9 cellular contexts compared by ENCODE assay signal in genomic region chr6:87473419-87473903, GRCh38. TPM values are rescaled to one million over a fixed set of nuclear protein-coding genes. Genes with fewer than 3 reads are reported as not detected.
DNase-seq lines count a peak whose midpoint lies in the region; ATAC-seq, FAIRE-seq and TF ChIP-seq lines count a peak whose summit lies in the region.
"Had no signal": no experiment of that assay in that cellular context is flagged by ENCODE, and none has a peak within 500 bp of the region (broad histone marks: within the 10 kb centered on the region; RNA-seq: fewer than 3 reads in every experiment).

No MANE protein-coding gene starts in this region.

- no peaks in the 10 kb centered on the region for H3K36me3 ChIP-seq in CD4-positive, alpha-beta memory T cell (ENCODE audit: insufficient read depth, low read length)
- H3K36me3 ChIP-seq in brain microvascular endothelial cell (replicated peaks) = peaks cover 3% of the 10 kb centered on the region
- no peaks in the 10 kb centered on the region for H3K36me3 ChIP-seq in keratinocyte (ENCODE audit: control insufficient read depth in 2 of 2, extremely low read depth in 1 of 2, insufficient read depth in 2 of 2, low read length in 2 of 2)

- peak overlapping the region; percentile 99 for H3K4me2 ChIP-seq in keratinocyte (ENCODE audit: control insufficient read depth, extremely low read depth, insufficient read depth, low read depth, low read length)

- CTCF ChIA-PET in CD4-positive, alpha-beta memory T cell (lab: Charles Lee; ENCODE audit: partially characterized antibody) = no interaction called here

- peaks cover 18% of the 10 kb centered on the region for H3K79me2 ChIP-seq in keratinocyte (ENCODE audit: control insufficient read depth, insufficient read depth, low read length)

- H3K4me1 Mint-ChIP-seq in CD4-positive, alpha-beta memory T cell = peaks cover 9 to 27% (median 17%) of the 10 kb centered on the region in 4 donors
- H3K4me1 Mint-ChIP-seq in stimulated activated effector memory CD8-positive, alpha-beta T cell treated with anti-CD3 and anti-CD28 coated beads, Interleukin-12 subunit alpha, Interleukin-12 subunit beta, amount 100 ng/mL, for 72 hours = peaks cover 8% of the 10 kb centered on the region

- peak overlapping the region; percentile 93 to 100 (median 100) for H3K27ac Mint-ChIP-seq in CD4-positive, alpha-beta memory T cell
- H3K27ac Mint-ChIP-seq in stimulated activated effector memory CD8-positive, alpha-beta T cell treated with anti-CD3 and anti-CD28 coated beads, Interleukin-12 subunit alpha, Interleukin-12 subunit beta, amount 100 ng/mL, for 72 hours = peak overlapping the region; percentile 99

- H3K4me1 ChIP-seq in CD4-positive, alpha-beta memory T cell (ENCODE audit: insufficient read depth, low read length) = peaks cover 18% of the 10 kb centered on the region
- H3K4me1 ChIP-seq in keratinocyte (ENCODE audit: control insufficient read depth, extremely low read depth, insufficient read depth, low read length) = peaks cover 13% of the 10 kb centered on the region

- dilution Hi-C loops in keratinocyte (cut with MboI; ENCODE audit: extremely low pct_ligation_motif_present, low sequenced_read_pairs) = no loop called here

- H2AFZ ChIP-seq in keratinocyte (ENCODE audit: control insufficient read depth, low read length) = peak overlapping the region; percentile 99

- in situ Hi-C loops in brain microvascular endothelial cell (cut with HindIII; ENCODE audit: low pct_ligation_motif_present, low sequenced_read_pairs) = no loop called here

- no peaks in the 10 kb centered on the region for H3K9me3 ChIP-seq in CD4-positive, alpha-beta memory T cell (ENCODE audit: control insufficient read depth in 1 of 2, low read length in 2 of 2)
- H3K9me3 ChIP-seq in keratinocyte (ENCODE audit: control insufficient read depth, low read depth, low read length) = no peaks in the 10 kb centered on the region

- peak overlapping the region; percentile 67 to 72 for H3K4me3 ChIP-seq in CD4-positive, alpha-beta memory T cell (ENCODE audit: low read length in 2 of 2)
- H3K4me3 ChIP-seq in brain microvascular endothelial cell (ENCODE audit: low read depth, low read length) (peak overlapping the region; percentile 89), keratinocyte (ENCODE audit: control insufficient read depth in 2 of 3, extremely low read depth in 1 of 3, insufficient read depth in 2 of 3, low read depth in 1 of 3, low read length in 3 of 3) (peak overlapping the region; percentile 89 to 96 (median 93))

- H3K27ac ChIP-seq in CD4-positive, alpha-beta memory T cell (ENCODE audit: low read depth, low read length) = peak overlapping the region; percentile 94
- H3K27ac ChIP-seq in brain microvascular endothelial cell (peak overlapping the region; percentile 89), keratinocyte (ENCODE audit: control insufficient read depth, insufficient read depth, low read length) (peak overlapping the region; percentile 90)

- peak overlapping the region; percentile 97 to 99 (median 99) for H3K4me3 Mint-ChIP-seq in CD4-positive, alpha-beta memory T cell
- peak overlapping the region; percentile 94 for H3K4me3 Mint-ChIP-seq in stimulated activated effector memory CD8-positive, alpha-beta T cell treated with anti-CD3 and anti-CD28 coated beads, Interleukin-12 subunit alpha, Interleukin-12 subunit beta, amount 100 ng/mL, for 72 hours

- no peaks in the 10 kb centered on the region for H3K27me3 Mint-ChIP-seq in CD4-positive, alpha-beta memory T cell

- POLR2A ChIA-PET in CD4-positive, alpha-beta memory T cell (lab: Charles Lee; ENCODE audit: partially characterized antibody) = interaction anchor here (1.4 to 2.9 kb wide), 5 partner anchors 17 to 321 kb away, joined by 3 to 14 read pairs (median 8); partner anchors contain the start of genes CFAP206, ORC3, RARS2 and SMIM8

- H3K27me3 ChIP-seq in CD4-positive, alpha-beta memory T cell (ENCODE audit: insufficient read depth, low read length) = no peaks in the 10 kb centered on the region
- no peaks in the 10 kb centered on the region for H3K27me3 ChIP-seq in brain microvascular endothelial cell (replicated peaks)
- H3K27me3 ChIP-seq in keratinocyte (ENCODE audit: control insufficient read depth, extremely low read depth, insufficient read depth, low read length) = no peaks in the 10 kb centered on the region

- TF ChIP-seq CTCF in brain microvascular endothelial cell (IDR thresholded peaks at IDR 0.05; ENCODE audit: low read depth, low read length, missing control alignments) (peak; percentile 5), keratinocyte (optimal IDR thresholded peaks at IDR 0.05 in 1 of 3, IDR thresholded peaks at IDR 0.05 in 1 of 3, conservative IDR thresholded peaks at IDR 0.05 in 1 of 3; ENCODE audit: extremely low read depth in 1 of 3, insufficient read depth in 2 of 3, low read length in 3 of 3) (no peak)

- intact Hi-C loops in CD4-positive, alpha-beta memory T cell (cut with micrococcal nuclease) = loop anchor here (1.0 to 5.0 kb wide), 3 partner anchors 81 to 229 kb away; partner anchors contain the start of genes AKIRIN2 and ORC3

- peaks cover 8 to 10% of the 10 kb centered on the region in 2 donors for H3K36me3 Mint-ChIP-seq in CD4-positive, alpha-beta memory T cell
- H3K36me3 Mint-ChIP-seq in stimulated activated effector memory CD8-positive, alpha-beta T cell treated with anti-CD3 and anti-CD28 coated beads, Interleukin-12 subunit alpha, Interleukin-12 subunit beta, amount 100 ng/mL, for 72 hours = peaks cover 5% of the 10 kb centered on the region

- H3K9me1 ChIP-seq in keratinocyte (ENCODE audit: control insufficient read depth, extremely low read depth, insufficient read depth, low read length) = no peaks in the 10 kb centered on the region

- peaks cover 0 to 2% (median 0%) of the 10 kb centered on the region in 8 donors for H3K9me3 Mint-ChIP-seq in CD4-positive, alpha-beta memory T cell
- no peaks in the 10 kb centered on the region for H3K9me3 Mint-ChIP-seq in stimulated activated effector memory CD8-positive, alpha-beta T cell treated with anti-CD3 and anti-CD28 coated beads, Interleukin-12 subunit alpha, Interleukin-12 subunit beta, amount 100 ng/mL, for 72 hours

- no peaks in the 10 kb centered on the region for H4K20me1 ChIP-seq in keratinocyte (ENCODE audit: control insufficient read depth, extremely low read depth, insufficient read depth, low read length)

- DNase-seq in CD4-positive, alpha-beta memory T cell = peak in 3 of 5 donors; percentile 62 to 68 (median 65)
- DNase-seq in OCI-M1 (lab: John Stamatoyannopoulos, UW) = peak; percentile 68
- DNase-seq in brain microvascular endothelial cell = peak; percentile 66
- no peak for DNase-seq in keratinocyte (ENCODE audit: low read depth, low spot score)
- DNase-seq in stimulated activated effector memory CD8-positive, alpha-beta T cell treated with anti-CD3 and anti-CD28 coated beads, Interleukin-12 subunit alpha, Interleukin-12 subunit beta, amount 100 ng/mL, for 72 hours (ENCODE audit: low spot score in 2 of 2) = peak in 1 of 2 donors; percentile 53
- DNase-seq in NK-92 (lab: John Stamatoyannopoulos, UW; ENCODE audit: unreplicated experiment) = no peak

- peak overlapping the region; percentile 86 for H3K9ac ChIP-seq in keratinocyte (ENCODE audit: control insufficient read depth, extremely low read depth, insufficient read depth, low read length)

- no peak for FAIRE-seq in keratinocyte (lab: Jason Lieb, UNC)
- FAIRE-seq: colon had no signal

- ATAC-seq in GM18909 (IDR thresholded peaks at IDR 0.05; ENCODE audit: poor library complexity, unreplicated experiment) (peak; percentile 76), HG03108 (IDR thresholded peaks at IDR 0.05; ENCODE audit: unreplicated experiment) (peak; percentile 54)
- peak; percentile 85 for ATAC-seq in stimulated activated effector memory CD8-positive, alpha-beta T cell treated with anti-CD3 and anti-CD28 coated beads, Interleukin-12 subunit alpha, Interleukin-12 subunit beta, amount 100 ng/mL, for 72 hours

RNA-seq across cellular contexts. Expression of gene SLC35A1, which starts 0.7 kb away (rescaled TPM):
- 10 to 100 TPM; 20.4 to 26.2 TPM for total RNA-seq in CD4-positive, alpha-beta memory T cell
- 10 to 100 TPM; 31.2 to 33.2 TPM for polyA plus RNA-seq in CD4-positive, alpha-beta memory T cell
- polyA plus RNA-seq in keratinocyte = 7.6 to 25.1 TPM (median 24.0 TPM) in 3 replicates
- polyA plus RNA-seq in keratinocyte (2011; ENCODE audit: low read depth) = 12.5 TPM
- polyA plus RNA-seq in keratinocyte (2011; cell fraction: cytosol; rRNA removed) = 5.6 and 13.0 TPM in 2 replicates
- 25.9 and 38.9 TPM in 2 replicates for polyA plus RNA-seq in keratinocyte (2011; cell fraction: nucleus; rRNA removed)
- 6.9 and 17.5 TPM in 2 replicates for polyA plus RNA-seq in keratinocyte (2012; ENCODE audit: low replicate concordance)
- 5.7 to 13.6 TPM (median 13.3 TPM) in 3 replicates for polyA minus RNA-seq in keratinocyte
- 6.9 TPM for polyA minus RNA-seq in keratinocyte (2011; cell fraction: cytosol; rRNA and poly(A)+ RNA removed)
- 13.9 and 18.8 TPM in 2 replicates for polyA minus RNA-seq in keratinocyte (2011; cell fraction: nucleus; rRNA and poly(A)+ RNA removed)

Comparison
In these comparisons a context has a peak if more than half of its experiments do, and no peak if none do; other contexts are left out.
1. DNase-seq: peak in CD4-positive, alpha-beta memory T cell (3 of 5), OCI-M1 (single experiment) and brain microvascular endothelial cell (single experiment); none in keratinocyte (single experiment) and NK-92 (single experiment).
2. Peak in every context shown above with its lines, with median percentiles within 50 percentile points of each other: H3K27ac ChIP-seq, H3K4me3 ChIP-seq and ATAC-seq.